ENCODE assay signal across 18 cellular contexts in genomic region chr18:52722904-52723303, GRCh38.
"Had no signal": no experiment of that assay in that cellular context is flagged by ENCODE, and none has a peak within 500 bp of the region (broad histone marks: within the 10 kb centered on the region; RNA-seq: fewer than 3 reads in every experiment).

No MANE protein-coding gene starts in this region.

- H3K4me2 ChIP-seq: SK-N-SH had no signal

- H3K9ac ChIP-seq: SK-N-SH had no signal

- H3K27ac ChIP-seq: RWPE1 had no signal

- H3K9me3 ChIP-seq: SK-N-SH had no signal

- DNase-seq: KBM-7, MV-4-11, NCI-H1048, NCI-H1105, NCI-H1417, NCI-H1436 treated with DMSO at 0.1 percent for 48 hours, NCI-H1694, NCI-H187 treated with DMSO at 0.1 percent for 48 hours, NCI-H2029 treated with DMSO at 0.1 percent for 48 hours, NCI-H226, NCI-H446, NCI-H510A, NCI-H524 treated with DMSO at 0.1 percent for 48 hours, PC-3, SHP77, SK-N-SH, SW 1271 had no signal
